Comparison of ENCODE assay signal across 27 cellular contexts in the genomic region with DNA sequence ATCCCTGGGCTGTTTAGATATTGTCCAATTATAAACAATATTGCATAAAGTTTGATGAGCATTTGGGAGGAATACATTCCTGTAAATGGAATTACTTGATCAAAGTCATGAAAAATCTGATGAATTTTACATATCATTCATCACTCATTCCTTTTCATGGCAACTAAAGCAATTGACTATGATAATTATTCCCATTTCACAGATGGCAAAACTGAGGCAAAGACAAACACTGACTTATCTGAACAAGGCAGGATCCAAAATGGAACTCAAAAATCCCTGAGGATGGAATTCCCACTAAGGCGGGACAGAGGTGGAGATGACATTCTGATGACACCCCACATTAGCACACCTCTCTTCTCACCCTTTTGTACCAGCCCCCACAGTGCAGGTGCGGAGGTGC. TPM values are rescaled to one million over a fixed set of nuclear protein-coding genes. Genes with fewer than 3 reads are reported as not detected.
"Had no signal": no experiment of that assay in that cellular context is flagged by ENCODE, and none has a peak within 500 bp of the region (broad histone marks: within the 10 kb centered on the region; RNA-seq: fewer than 3 reads in every experiment).

No MANE protein-coding gene starts in this region.

- H3K4me3 ChIP-seq: left lung, lower lobe of right lung, pancreas, prostate gland, sigmoid colon, spleen, suprapubic skin, thoracic aorta, tibial artery, upper lobe of right lung had no signal

- DNase-seq: hypothalamus; immature natural killer cell; left colon; left lung; lower lobe of right lung; mammary epithelial cell; mesenchymal stem cell; naive thymus-derived CD8-positive, alpha-beta T cell; nucleus accumbens; pancreas; retina; right cardiac atrium; sigmoid colon; small intestine; stimulated activated CD4-positive, alpha-beta T cell treated with anti-CD3 and anti-CD28 coated beads, Interleukin-4, amount 100 ng/mL, for 24 hours; stimulated activated naive CD4-positive, alpha-beta T cell; tibial artery; trophoblast cell; upper lobe of right lung had no signal

- H3K36me3 ChIP-seq: left lung, lower lobe of right lung, pancreas, prostate gland, sigmoid colon, spleen, suprapubic skin, thoracic aorta, tibial artery, upper lobe of right lung had no signal

- H3K27ac Mint-ChIP-seq: immature natural killer cell; naive thymus-derived CD8-positive, alpha-beta T cell; nephron; stimulated activated effector memory CD8-positive, alpha-beta T cell treated with anti-CD3 and anti-CD28 coated beads, Interleukin-12 subunit alpha, Interleukin-12 subunit beta, amount 100 ng/mL, for 72 hours; stimulated activated naive CD8-positive, alpha-beta T cell treated with anti-CD3 and anti-CD28 coated beads, Interleukin-15, Interleukin-2, amounts not matched to agents 100 ng/mL and 50 ng/mL, for 24 hours had no signal

- H3K4me1 ChIP-seq: left lung, lower lobe of right lung, pancreas, prostate gland, sigmoid colon, spleen, suprapubic skin, upper lobe of right lung had no signal

- H3K9me3 ChIP-seq: left lung, lower lobe of right lung, pancreas, prostate gland, sigmoid colon, spleen, suprapubic skin, thoracic aorta, tibial artery, upper lobe of right lung had no signal

- H3K4me3 Mint-ChIP-seq: immature natural killer cell; naive thymus-derived CD8-positive, alpha-beta T cell; nephron; stimulated activated effector memory CD8-positive, alpha-beta T cell treated with anti-CD3 and anti-CD28 coated beads, Interleukin-12 subunit alpha, Interleukin-12 subunit beta, amount 100 ng/mL, for 72 hours; stimulated activated naive CD8-positive, alpha-beta T cell treated with anti-CD3 and anti-CD28 coated beads, Interleukin-15, Interleukin-2, amounts not matched to agents 100 ng/mL and 50 ng/mL, for 24 hours had no signal

- H3K27me3 ChIP-seq: left lung, pancreas had no signal

- H3K9me3 Mint-ChIP-seq: immature natural killer cell; naive thymus-derived CD8-positive, alpha-beta T cell; nephron; stimulated activated effector memory CD8-positive, alpha-beta T cell treated with anti-CD3 and anti-CD28 coated beads, Interleukin-12 subunit alpha, Interleukin-12 subunit beta, amount 100 ng/mL, for 72 hours; stimulated activated naive CD8-positive, alpha-beta T cell treated with anti-CD3 and anti-CD28 coated beads, Interleukin-15, Interleukin-2, amounts not matched to agents 100 ng/mL and 50 ng/mL, for 24 hours had no signal

- H3K27ac ChIP-seq: left lung, lower lobe of right lung, pancreas, prostate gland, sigmoid colon, spleen, suprapubic skin, thoracic aorta, tibial artery, upper lobe of right lung had no signal

- H3K36me3 Mint-ChIP-seq: immature natural killer cell; naive thymus-derived CD8-positive, alpha-beta T cell; stimulated activated effector memory CD8-positive, alpha-beta T cell treated with anti-CD3 and anti-CD28 coated beads, Interleukin-12 subunit alpha, Interleukin-12 subunit beta, amount 100 ng/mL, for 72 hours had no signal

- H3K4me1 Mint-ChIP-seq: immature natural killer cell; stimulated activated effector memory CD8-positive, alpha-beta T cell treated with anti-CD3 and anti-CD28 coated beads, Interleukin-12 subunit alpha, Interleukin-12 subunit beta, amount 100 ng/mL, for 72 hours had no signal

RNA-seq across cellular contexts. Expression of a gene that starts 17.1 kb away (rescaled TPM):
- total RNA-seq: mammary epithelial cell, osteoblast had no signal
